Comparison of ENCODE assay signal across 1 cellular context in genomic region chr11:36167073-36167472, GRCh38.
TF ChIP-seq lines count a peak whose summit lies in the region.

No MANE protein-coding gene starts in this region.

TF ChIP-seq in HEK293, 187 proteins besides CTCF, POLR2A, EP300 and RAD21 (continued from another document):
- TF ChIP-seq, protein P1, sequence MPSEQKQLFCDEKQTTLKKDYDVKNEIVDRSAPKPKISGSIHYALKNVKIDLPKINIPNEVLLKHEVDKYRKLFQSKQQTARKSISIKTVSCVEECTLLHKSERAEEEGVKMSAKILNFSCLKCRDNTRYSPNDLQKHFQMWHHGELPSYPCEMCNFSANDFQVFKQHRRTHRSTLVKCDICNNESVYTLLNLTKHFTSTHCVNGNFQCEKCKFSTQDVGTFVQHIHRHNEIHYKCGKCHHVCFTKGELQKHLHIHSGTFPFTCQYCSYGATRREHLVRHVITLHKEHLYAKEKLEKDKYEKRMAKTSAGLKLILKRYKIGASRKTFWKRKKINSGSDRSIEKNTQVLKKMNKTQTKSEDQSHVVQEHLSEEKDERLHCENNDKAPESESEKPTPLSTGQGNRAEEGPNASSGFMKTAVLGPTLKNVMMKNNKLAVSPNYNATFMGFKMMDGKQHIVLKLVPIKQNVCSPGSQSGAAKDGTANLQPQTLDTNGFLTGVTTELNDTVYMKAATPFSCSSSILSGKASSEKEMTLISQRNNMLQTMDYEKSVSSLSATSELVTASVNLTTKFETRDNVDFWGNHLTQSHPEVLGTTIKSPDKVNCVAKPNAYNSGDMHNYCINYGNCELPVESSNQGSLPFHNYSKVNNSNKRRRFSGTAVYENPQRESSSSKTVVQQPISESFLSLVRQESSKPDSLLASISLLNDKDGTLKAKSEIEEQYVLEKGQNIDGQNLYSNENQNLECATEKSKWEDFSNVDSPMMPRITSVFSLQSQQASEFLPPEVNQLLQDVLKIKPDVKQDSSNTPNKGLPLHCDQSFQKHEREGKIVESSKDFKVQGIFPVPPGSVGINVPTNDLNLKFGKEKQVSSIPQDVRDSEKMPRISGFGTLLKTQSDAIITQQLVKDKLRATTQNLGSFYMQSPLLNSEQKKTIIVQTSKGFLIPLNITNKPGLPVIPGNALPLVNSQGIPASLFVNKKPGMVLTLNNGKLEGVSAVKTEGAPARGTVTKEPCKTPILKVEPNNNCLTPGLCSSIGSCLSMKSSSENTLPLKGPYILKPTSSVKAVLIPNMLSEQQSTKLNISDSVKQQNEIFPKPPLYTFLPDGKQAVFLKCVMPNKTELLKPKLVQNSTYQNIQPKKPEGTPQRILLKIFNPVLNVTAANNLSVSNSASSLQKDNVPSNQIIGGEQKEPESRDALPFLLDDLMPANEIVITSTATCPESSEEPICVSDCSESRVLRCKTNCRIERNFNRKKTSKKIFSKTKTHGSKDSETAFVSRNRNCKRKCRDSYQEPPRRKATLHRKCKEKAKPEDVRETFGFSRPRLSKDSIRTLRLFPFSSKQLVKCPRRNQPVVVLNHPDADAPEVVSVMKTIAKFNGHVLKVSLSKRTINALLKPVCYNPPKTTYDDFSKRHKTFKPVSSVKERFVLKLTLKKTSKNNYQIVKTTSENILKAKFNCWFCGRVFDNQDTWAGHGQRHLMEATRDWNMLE (tag by site-specific recombination; conservative IDR thresholded peaks at IDR 0.05; ENCODE audit: low read depth), result no peak
